8 cellular contexts compared by ENCODE assay signal in the genomic region with DNA sequence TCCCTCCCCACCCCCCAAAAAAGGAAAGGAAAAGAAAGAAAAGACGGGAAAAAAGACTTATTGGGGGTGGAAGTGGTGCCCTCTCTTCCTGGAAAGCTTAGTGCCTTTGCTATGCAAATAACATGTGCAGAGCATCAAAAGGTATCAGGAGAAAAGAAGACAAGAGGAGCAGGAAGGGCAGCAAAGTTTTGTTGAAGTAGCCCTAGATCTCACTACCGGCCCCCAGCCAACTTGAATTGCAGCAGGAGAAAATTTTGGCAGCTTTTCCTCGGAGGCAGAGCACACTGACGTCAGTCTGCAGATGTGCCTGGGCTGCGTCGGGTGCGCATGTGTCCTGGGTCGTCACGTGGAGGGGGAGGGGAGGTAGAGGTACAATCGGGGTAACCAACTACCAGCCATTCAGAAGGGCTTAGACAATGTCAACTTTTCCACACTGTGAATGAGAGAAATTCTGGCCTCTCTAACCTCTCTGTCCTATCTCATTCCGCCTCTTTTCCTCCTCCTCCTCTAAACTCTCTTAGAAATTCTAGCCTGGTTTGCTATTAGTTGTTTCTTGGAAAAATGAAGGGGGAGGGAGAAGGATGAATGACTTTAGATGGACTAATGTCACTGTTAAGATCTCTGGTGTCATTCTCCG. TPM values are rescaled to one million over a fixed set of nuclear protein-coding genes. Genes with fewer than 3 reads are reported as not detected.
DNase-seq lines count a peak whose midpoint lies in the region; ATAC-seq, FAIRE-seq and TF ChIP-seq lines count a peak whose summit lies in the region.

ADAMTS6 (minus strand) TSS at position 286 of the 637 bp plus-strand sequence. CDS start 8,247 bp downstream, outside the sequence.

- peak within 1 kb of the TSS; percentile 96 for H2AFZ ChIP-seq in HepG2 (ENCODE audit: low read length)

- H3K4me2 ChIP-seq in HepG2 (ENCODE audit: low read depth, low read length): peak within 1 kb of the TSS; percentile 95

- peak in 1 of 2 experiments; percentile 24; a peak in 1 of 4 replicates for TF ChIP-seq POLR2A in HepG2 (IDR thresholded peaks at IDR 0.05; ENCODE audit: insufficient read depth in 1 of 2, low read depth in 2 of 2, low read length in 2 of 2)

- POLR2A ChIA-PET in HepG2 (lab: Yijun Ruan, JAX): interaction anchor here (0.8 to 3.4 kb wide), 2 partner anchors 82 to 379 kb away, joined by 3 to 24 read pairs; partner anchors contain the start of genes CENPK and PPWD1

- intact Hi-C loops in dorsolateral prefrontal cortex (cut with DNase I): loop anchor here (2.0 to 10.0 kb wide), 8 partner anchors 354 to 714 kb away; partner anchors contain the start of genes CWC27 (in 1 of the 2) and SREK1IP1 (in 1 of the 2)
- intact Hi-C loops in HepG2 (cut with micrococcal nuclease; ENCODE audit: unreplicated experiment): loop anchor here (5.0 kb wide), 3 partner anchors 154 to 844 kb away; no protein-coding TSS in a partner anchor

- peaks cover 0 to 3% (median 0%) of the 10 kb centered on the region in 45 donors for H3K27me3 ChIP-seq in dorsolateral prefrontal cortex
- no peaks in the 10 kb centered on the region; a peak in 1 of 5 replicates for H3K27me3 ChIP-seq in HepG2 (ENCODE audit: control insufficient read depth in 1 of 2, insufficient read depth in 2 of 2, low read length in 2 of 2)

- BruUV-seq in HepG2 (replicated peaks; lab: Mats Ljungman, UMichigan): no TSS peak

- peak within 1 kb of the TSS; percentile 65 for H3K9ac ChIP-seq in HepG2 (ENCODE audit: insufficient read depth, low read depth, low read length)

- DNase-seq in AG08395 (ENCODE audit: low spot score) (peak; percentile 89), NCI-H524 (lab: John Stamatoyannopoulos, UW) (peak; percentile 56 to 82), dorsolateral prefrontal cortex (peak; percentile 21 to 87 (median 82)), HepG2 (ENCODE audit: low spot score) (peak; percentile 70)
- DNase-seq in activated CD4-positive, alpha-beta T cell treated with anti-CD3 and anti-CD28 coated beads, Interleukin-2, amount 50 U/mL, for 4 hours: peak; percentile 72 to 73
- peak; percentile 63 to 64 for DNase-seq in stimulated activated CD4-positive, alpha-beta T cell treated with anti-CD3 and anti-CD28 coated beads, Interleukin-2, amount 100 ng/mL, for 48 hours

- no peaks in the 10 kb centered on the region for H4K20me1 ChIP-seq in HepG2 (ENCODE audit: insufficient read depth, low read length)

- H3K4me3 ChIP-seq in dorsolateral prefrontal cortex: peak within 1 kb of the TSS; percentile 38 to 80 (median 67)
- peak within 1 kb of the TSS; percentile 61 to 73 (median 67) for H3K4me3 ChIP-seq in HepG2 (replicated peaks in 1 of 3; ENCODE audit: insufficient read depth in 1 of 3, low read depth in 2 of 3, low read length in 3 of 3)

- H3K4me1 ChIP-seq in HepG2 (ENCODE audit: insufficient read depth, low read length): peaks cover 17% of the 10 kb centered on the region

- TF ChIP-seq EP300 in HepG2 (IDR thresholded peaks at IDR 0.05; ENCODE audit: low read depth in 2 of 2, low read length in 2 of 2): no peak
- no peak for TF ChIP-seq EP300 in HepG2 (CRISPR knock-in tag; IDR thresholded peaks at IDR 0.05; ENCODE audit: borderline replicate concordance)

- TF ChIP-seq CTCF in dorsolateral prefrontal cortex (IDR thresholded peaks at IDR 0.05 in 54 of 56, conservative IDR thresholded peaks at IDR 0.05 in 2 of 56; ENCODE audit: low read depth in 1 of 56, partially characterized antibody in 56 of 56) (peak in 7 of 56 donors; percentile 8 to 26 (median 15)), HepG2 (CRISPR knock-in tag; IDR thresholded peaks at IDR 0.05) (no peak)

- in situ Hi-C loops in HepG2 (cut with HindIII; ENCODE audit: extremely low pct_ligation_motif_present, low pct_unique_long_range_greater_than_20kb): loop anchor here (5.0 to 25.0 kb wide), 5 partner anchors 264 to 844 kb away; no protein-coding TSS in a partner anchor

- TF ChIP-seq RAD21 in HepG2 (CRISPR knock-in tag; IDR thresholded peaks at IDR 0.05): no peak

- H3K79me2 ChIP-seq in HepG2 (ENCODE audit: insufficient read depth, low read length): no peaks in the 10 kb centered on the region

- WGBS in HepG2 (ENCODE audit: low lambda C conversion rate): under 1% methylated on average over 9 of the region's 12 CpGs

- ATAC-seq in GM18868 (IDR thresholded peaks at IDR 0.05; ENCODE audit: unreplicated experiment) (peak; percentile 79), HG03108 (IDR thresholded peaks at IDR 0.05; ENCODE audit: unreplicated experiment) (peak; percentile 83), HepG2 (peak; percentile 86)

- CTCF ChIA-PET in HepG2 (lab: Yijun Ruan, JAX; ENCODE audit: low intra/inter-chr PET ratio, low total read pairs): interaction anchor here (0.8 to 2.8 kb wide), 2 partner anchors 380 kb away, joined by 3 to 33 read pairs; no protein-coding TSS in a partner anchor

- H3K36me3 ChIP-seq in HepG2 (replicated peaks in 1 of 2; ENCODE audit: control insufficient read depth in 1 of 2, insufficient read depth in 2 of 2, low read length in 2 of 2): no peaks in the 10 kb centered on the region

- H3K27ac ChIP-seq in dorsolateral prefrontal cortex: peak within 1 kb of the TSS; percentile 28 to 94 (median 86)
- H3K27ac ChIP-seq in HepG2 (ENCODE audit: extremely low read length, insufficient read depth, low read length): peak within 1 kb of the TSS; percentile 56

- no peaks in the 10 kb centered on the region for H3K9me3 ChIP-seq in HepG2 (ENCODE audit: low read length)

- peak; percentile 47 for FAIRE-seq in HepG2 (lab: Jason Lieb, UNC)

TF ChIP-seq in HepG2, 621 proteins besides CTCF, POLR2A, EP300 and RAD21 (continues in another document):
- TF ChIP-seq ZNF564 (CRISPR knock-in tag; IDR thresholded peaks at IDR 0.05) (no peak), KAT8 (CRISPR knock-in tag; IDR thresholded peaks at IDR 0.05) (0 out of 2 replicates have a peak, but pooled peaks have one; percentile 13), SOX13 (IDR thresholded peaks at IDR 0.05) (no peak), SOX13 (CRISPR knock-in tag; conservative IDR thresholded peaks at IDR 0.05 in 1 of 2, IDR thresholded peaks at IDR 0.05 in 1 of 2) (no peak), SNAI1 (CRISPR knock-in tag; IDR thresholded peaks at IDR 0.05; ENCODE audit: borderline replicate concordance) (no peak), ONECUT2 (CRISPR knock-in tag; IDR thresholded peaks at IDR 0.05) (no peak), ZNF652 (CRISPR knock-in tag; IDR thresholded peaks at IDR 0.05; ENCODE audit: borderline replicate concordance, low read depth) (no peak), HINFP (CRISPR knock-in tag; IDR thresholded peaks at IDR 0.05; ENCODE audit: low read depth) (0 out of 2 replicates have a peak, but pooled peaks have one; percentile 32), ZNF124 (CRISPR knock-in tag; IDR thresholded peaks at IDR 0.05) (no peak)
- TF ChIP-seq, protein P1, sequence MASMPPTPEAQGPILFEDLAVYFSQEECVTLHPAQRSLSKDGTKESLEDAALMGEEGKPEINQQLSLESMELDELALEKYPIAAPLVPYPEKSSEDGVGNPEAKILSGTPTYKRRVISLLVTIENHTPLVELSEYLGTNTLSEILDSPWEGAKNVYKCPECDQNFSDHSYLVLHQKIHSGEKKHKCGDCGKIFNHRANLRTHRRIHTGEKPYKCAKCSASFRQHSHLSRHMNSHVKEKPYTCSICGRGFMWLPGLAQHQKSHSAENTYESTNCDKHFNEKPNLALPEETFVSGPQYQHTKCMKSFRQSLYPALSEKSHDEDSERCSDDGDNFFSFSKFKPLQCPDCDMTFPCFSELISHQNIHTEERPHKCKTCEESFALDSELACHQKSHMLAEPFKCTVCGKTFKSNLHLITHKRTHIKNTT (CRISPR knock-in tag; IDR thresholded peaks at IDR 0.05): no peak

RNA-seq across cellular contexts. Expression of gene ADAMTS6, which starts in this region (rescaled TPM):
- total RNA-seq in dorsolateral prefrontal cortex (1 to 10 TPM in 116 of 120 experiments, under 1 TPM in 4; 0.81 to 7.2 (median 2.9) TPM), HepG2 (2016; rRNA removed; fragmentation: Illumina TruSeq; extraction: Trizol) (0.93 and 3.1 TPM in 2 replicates)
- total RNA-seq in HepG2 (2016; cell fraction: cytosol; rRNA removed; fragmentation: Illumina TruSeq; extraction: Trizol; ENCODE audit: low read depth): 15.4 and 18.4 TPM in 2 replicates
- 2.0 and 3.5 TPM in 2 replicates for total RNA-seq in HepG2 (2016; cell fraction: insoluble cytoplasmic fraction; rRNA removed; fragmentation: Illumina TruSeq; extraction: Trizol)
- total RNA-seq in HepG2 (2016; cell fraction: membrane; rRNA removed; fragmentation: Illumina TruSeq; extraction: Trizol): 11.5 and 16.5 TPM in 2 replicates
- total RNA-seq in HepG2 (2016; cell fraction: nucleus; rRNA removed; fragmentation: Illumina TruSeq; extraction: Trizol): 7.5 and 9.0 TPM in 2 replicates
- 7.3 and 8.2 TPM in 2 replicates for polyA plus RNA-seq in HepG2 (2011; rRNA removed)
- polyA plus RNA-seq in HepG2 (2011; cell fraction: cytosol; rRNA removed): 2.2 and 3.2 TPM in 2 replicates
- polyA plus RNA-seq in HepG2 (2011; cell fraction: nucleus; rRNA removed): 39.0 and 39.9 TPM in 2 replicates
- polyA plus RNA-seq in HepG2 (2012): 4.2 and 5.0 TPM in 2 replicates
- polyA plus RNA-seq in HepG2 (2016; cell fraction: cytosol; fragmentation: Illumina TruSeq; extraction: Trizol; ENCODE audit: low read depth): 0.01 and 0.02 TPM in 2 replicates
- 0.29 and 0.35 TPM in 2 replicates for polyA plus RNA-seq in HepG2 (2016; cell fraction: insoluble cytoplasmic fraction; fragmentation: Illumina TruSeq; extraction: Trizol; ENCODE audit: low read depth)
- 0.03 and 0.12 TPM in 2 replicates for polyA plus RNA-seq in HepG2 (2016; cell fraction: membrane; fragmentation: Illumina TruSeq; extraction: Trizol; ENCODE audit: low read depth)
- polyA plus RNA-seq in HepG2 (2016; cell fraction: nucleus; fragmentation: Illumina TruSeq; extraction: Trizol; ENCODE audit: insufficient read depth, low read depth): 4.0 and 4.6 TPM in 2 replicates
- polyA minus RNA-seq in HepG2 (2011; rRNA and poly(A)+ RNA removed; ENCODE audit: low replicate concordance): 2.9 and 8.8 TPM in 2 replicates
- polyA minus RNA-seq in HepG2 (2011; cell fraction: cytosol; rRNA and poly(A)+ RNA removed): 6.4 and 7.6 TPM in 2 replicates
- polyA minus RNA-seq in HepG2 (2011; cell fraction: nucleus; rRNA and poly(A)+ RNA removed): 48.6 and 63.0 TPM in 2 replicates

Comparison
In these comparisons a context has a peak if more than half of its experiments do, and no peak if none do; other contexts are left out.
1. Peak in every context shown above with its lines: DNase-seq, ATAC-seq, H3K4me3 ChIP-seq and H3K27ac ChIP-seq.